13 cellular contexts compared by ENCODE assay signal in genomic region chr1:221487781-221488520, GRCh38.
DNase-seq lines count a peak whose midpoint lies in the region; ATAC-seq and TF ChIP-seq lines count a peak whose summit lies in the region.
"Had no signal": no experiment of that assay in that cellular context is flagged by ENCODE, and none has a peak within 500 bp of the region (broad histone marks: within the 10 kb centered on the region; RNA-seq: fewer than 3 reads in every experiment).

No MANE protein-coding gene starts in this region.

- no peaks in the 10 kb centered on the region for H3K27me3 Mint-ChIP-seq in activated CD8-positive, alpha-beta T cell treated with anti-CD3 and anti-CD28 coated beads for 36 hours
- H3K27me3 Mint-ChIP-seq in Calu3 (ENCODE audit: unreplicated experiment), result no peaks in the 10 kb centered on the region
- peaks cover 0 to 4% (median 0%) of the 10 kb centered on the region in 3 donors for H3K27me3 Mint-ChIP-seq in CD14-positive monocyte (ENCODE audit: low read depth in 3 of 3)

- no peak overlapping the region for H2BK15ac ChIP-seq in neuronal stem cell (ENCODE audit: low read length)

- H3K27me3 ChIP-seq in BJ (ENCODE audit: control insufficient read depth, insufficient read depth, low read length) (no peaks in the 10 kb centered on the region), brain microvascular endothelial cell (replicated peaks) (no peaks in the 10 kb centered on the region), neuronal stem cell (ENCODE audit: control insufficient read depth in 3 of 3, insufficient read depth in 3 of 3, low read depth in 1 of 3, low read length in 3 of 3) (no peaks in the 10 kb centered on the region)
- H3K27me3 ChIP-seq: SJCRH30, transverse colon had no signal

- no peak for ATAC-seq in activated CD8-positive, alpha-beta T cell treated with anti-CD3 and anti-CD28 coated beads for 36 hours

- H3K9me3 Mint-ChIP-seq in activated CD8-positive, alpha-beta T cell treated with anti-CD3 and anti-CD28 coated beads for 36 hours, result no peaks in the 10 kb centered on the region
- H3K9me3 Mint-ChIP-seq in Calu3 (ENCODE audit: low read depth, unreplicated experiment) (no peaks in the 10 kb centered on the region), CD14-positive monocyte (no peaks in the 10 kb centered on the region)

- no peak overlapping the region for H2AFZ ChIP-seq in neuronal stem cell (ENCODE audit: low read length)

- H3K4ac ChIP-seq in neuronal stem cell (ENCODE audit: low read length), result no peak overlapping the region

- in situ Hi-C loops in brain microvascular endothelial cell (cut with HindIII; ENCODE audit: low pct_ligation_motif_present, low sequenced_read_pairs), result no loop called here

- no peak overlapping the region for H3K9ac ChIP-seq in neuronal stem cell (ENCODE audit: low read depth, low read length, poor library complexity)

- H3K79me1 ChIP-seq in neuronal stem cell (ENCODE audit: low read depth, low read length), result no peaks in the 10 kb centered on the region

- H3K4me2 ChIP-seq in neuronal stem cell (ENCODE audit: insufficient read depth, low read length, poor library complexity, severe bottlenecking), result no peak overlapping the region

- intact Hi-C loops in activated CD8-positive, alpha-beta T cell treated with anti-CD3 and anti-CD28 coated beads for 36 hours (cut with micrococcal nuclease), result loop anchor here (10.0 kb wide), 1 partner anchor 127 kb away; no protein-coding TSS in a partner anchor
- intact Hi-C loops in Calu3 (cut with micrococcal nuclease; ENCODE audit: unreplicated experiment) (no loop called here), CD14-positive monocyte (cut with micrococcal nuclease) (no loop called here)

- no peaks in the 10 kb centered on the region for H3K4me1 Mint-ChIP-seq in activated CD8-positive, alpha-beta T cell treated with anti-CD3 and anti-CD28 coated beads for 36 hours (ENCODE audit: low read depth)
- H3K4me1 Mint-ChIP-seq in Calu3 (ENCODE audit: low read depth, unreplicated experiment) (peaks cover 26% of the 10 kb centered on the region), CD14-positive monocyte (no peaks in the 10 kb centered on the region)

- no peaks in the 10 kb centered on the region for H3K36me3 Mint-ChIP-seq in activated CD8-positive, alpha-beta T cell treated with anti-CD3 and anti-CD28 coated beads for 36 hours (ENCODE audit: low read depth)
- H3K36me3 Mint-ChIP-seq in Calu3 (ENCODE audit: insufficient read depth, unreplicated experiment) (no peaks in the 10 kb centered on the region), CD14-positive monocyte (no peaks in the 10 kb centered on the region)

- no peak overlapping the region for H2BK12ac ChIP-seq in neuronal stem cell (ENCODE audit: low read length)

- H2BK120ac ChIP-seq in neuronal stem cell (ENCODE audit: low read depth, low read length), result no peak overlapping the region

- H3K4me3 Mint-ChIP-seq in activated CD8-positive, alpha-beta T cell treated with anti-CD3 and anti-CD28 coated beads for 36 hours, result no peak overlapping the region
- no peak overlapping the region for H3K4me3 Mint-ChIP-seq in Calu3 (ENCODE audit: low read depth, unreplicated experiment)
- no peak overlapping the region for H3K4me3 Mint-ChIP-seq in CD14-positive monocyte

- DNase-seq in BJ (ENCODE audit: low read depth), result peak; percentile 45
- DNase-seq in HT1080 (ENCODE audit: low read depth), result peak; percentile 62
- peak; percentile 50 for DNase-seq in brain microvascular endothelial cell
- peak; percentile 85 for DNase-seq in kidney tubule cell (ENCODE audit: low spot score)
- DNase-seq in neuronal stem cell (ENCODE audit: low spot score), result no peak
- no peak for DNase-seq in activated CD8-positive, alpha-beta T cell treated with anti-CD3 and anti-CD28 coated beads for 36 hours
- no peak for DNase-seq in Calu3
- DNase-seq in CD14-positive monocyte (ENCODE audit: low spot score), result no peak
- DNase-seq: activated effector memory CD4-positive, alpha-beta T cell treated with anti-CD3 and anti-CD28 coated beads, Interleukin-2, amount 50 U/mL, for 16 hours; dermis blood vessel endothelial cell; NCI-H1694 treated with DMSO at 0.1 percent for 48 hours; SJCRH30; transverse colon had no signal

- POLR2A ChIA-PET in BJ (lab: Charles Lee), result no interaction called here
- POLR2A ChIA-PET in activated CD8-positive, alpha-beta T cell treated with anti-CD3 and anti-CD28 coated beads for 36 hours (lab: Charles Lee), result no interaction called here

- TF ChIP-seq CTCF in BJ (IDR thresholded peaks at IDR 0.05; ENCODE audit: insufficient read depth, low read depth, low read length) (no peak), brain microvascular endothelial cell (IDR thresholded peaks at IDR 0.05; ENCODE audit: low read depth, low read length, missing control alignments) (no peak), Calu3 (IDR thresholded peaks at IDR 0.05; ENCODE audit: unreplicated experiment) (no peak), CD14-positive monocyte (IDR thresholded peaks at IDR 0.05) (no peak)
- no peak for TF ChIP-seq CTCF in activated CD8-positive, alpha-beta T cell treated with anti-CD3 and anti-CD28 coated beads for 36 hours (IDR thresholded peaks at IDR 0.05)

- no peak overlapping the region for H4K91ac ChIP-seq in neuronal stem cell (ENCODE audit: low read depth, low read length, poor library complexity)

- H3K9me3 ChIP-seq in neuronal stem cell (replicated peaks in 1 of 2; ENCODE audit: control insufficient read depth in 2 of 2, insufficient read depth in 1 of 2, low read depth in 1 of 2, low read length in 2 of 2), result no peaks in the 10 kb centered on the region
- H3K9me3 ChIP-seq: SJCRH30, transverse colon had no signal

- no peak overlapping the region for H2AK5ac ChIP-seq in neuronal stem cell (ENCODE audit: low read depth, low read length)

- H2BK5ac ChIP-seq in neuronal stem cell (ENCODE audit: low read length), result no peak overlapping the region

- H3K4me3 ChIP-seq in BJ (ENCODE audit: low read depth, low read length) (no peak overlapping the region), brain microvascular endothelial cell (ENCODE audit: low read depth, low read length) (no peak overlapping the region), neuronal stem cell (ENCODE audit: low read length in 2 of 2) (no peak overlapping the region)
- H3K4me3 ChIP-seq: SJCRH30, transverse colon had no signal

- WGBS in neuronal stem cell (ENCODE audit: extremely low coverage in 2 of 2, insufficient read length in 2 of 2, insufficient replicate concordance in 1 of 2), 2 donors, result no CpG with 5 or more reads among the region's 8 CpGs

- H3K18ac ChIP-seq in neuronal stem cell (ENCODE audit: low read length), result no peak overlapping the region

- H4K8ac ChIP-seq in neuronal stem cell (ENCODE audit: low read depth, low read length), result no peak overlapping the region

- H3K14ac ChIP-seq in neuronal stem cell (ENCODE audit: low read length), result no peak overlapping the region

- BruUV-seq in Calu3 (replicated peaks; lab: Mats Ljungman, UMichigan), result no TSS peak

- no peaks in the 10 kb centered on the region for H3K4me1 ChIP-seq in neuronal stem cell (ENCODE audit: control insufficient read depth in 2 of 2, insufficient read depth in 1 of 2, low read depth in 1 of 2, low read length in 2 of 2)
- H3K4me1 ChIP-seq: SJCRH30, transverse colon had no signal

- no peak overlapping the region for H3K23ac ChIP-seq in neuronal stem cell (ENCODE audit: low read depth, low read length, poor library complexity)

- no peaks in the 10 kb centered on the region for H3K36me3 ChIP-seq in BJ (ENCODE audit: control insufficient read depth, insufficient read depth, low read length)
- H3K36me3 ChIP-seq in brain microvascular endothelial cell (replicated peaks), result no peaks in the 10 kb centered on the region
- H3K36me3 ChIP-seq in neuronal stem cell (replicated peaks in 1 of 2; ENCODE audit: control insufficient read depth in 2 of 2, insufficient read depth in 2 of 2, low read length in 2 of 2), result no peaks in the 10 kb centered on the region
- H3K36me3 ChIP-seq: SJCRH30, transverse colon had no signal

- peak overlapping the region; percentile 7 for H3K27ac ChIP-seq in brain microvascular endothelial cell
- H3K27ac ChIP-seq in neuronal stem cell (replicated peaks; ENCODE audit: low read length), result no peak overlapping the region
- H3K27ac ChIP-seq: SJCRH30, transverse colon had no signal

- CTCF ChIA-PET in BJ (lab: Yijun Ruan, JAX), result interaction anchor here (0.7 kb wide), 1 partner anchor 8 kb away, joined by 3 read pairs; no protein-coding TSS in a partner anchor
- CTCF ChIA-PET in activated CD8-positive, alpha-beta T cell treated with anti-CD3 and anti-CD28 coated beads for 36 hours (lab: Charles Lee), result no interaction called here
- CTCF ChIA-PET in Calu3 (lab: Charles Lee), result no interaction called here

- H3K27ac Mint-ChIP-seq in activated CD8-positive, alpha-beta T cell treated with anti-CD3 and anti-CD28 coated beads for 36 hours, result no peak overlapping the region
- H3K27ac Mint-ChIP-seq in Calu3 (ENCODE audit: unreplicated experiment) (no peak overlapping the region), CD14-positive monocyte (no peak overlapping the region)

Comparison
In these comparisons a context has a peak if more than half of its experiments do, and no peak if none do; other contexts are left out.
1. DNase-seq: peak in BJ (single experiment), HT1080 (single experiment), brain microvascular endothelial cell (single experiment) and kidney tubule cell (single experiment); none in neuronal stem cell (single experiment), activated CD8-positive, alpha-beta T cell treated with anti-CD3 and anti-CD28 coated beads for 36 hours (single experiment), Calu3 (single experiment) and CD14-positive monocyte (single experiment).